In genomic region chr16:66598111-66598510, GRCh38 we compare ENCODE assay signal across 1 cellular context.
TF ChIP-seq lines count a peak whose summit lies in the region.

No MANE protein-coding gene starts in this region.

TF ChIP-seq in K562, 482 proteins besides CTCF, POLR2A, EP300 and RAD21:
- TF ChIP-seq ATF1 (CRISPR knock-in tag; IDR thresholded peaks at IDR 0.05) (no peak), ATF1 (tag; IDR thresholded peaks at IDR 0.05) (peak; percentile 24; the same call in 1 of the 2 replicates), POLR2H (tag; IDR thresholded peaks at IDR 0.05; ENCODE audit: low read depth) (no peak), NEUROD1 (IDR thresholded peaks at IDR 0.05; ENCODE audit: borderline replicate concordance, low read depth, low read length, partially characterized antibody) (no peak), ATF3 (IDR thresholded peaks at IDR 0.05) (peak; percentile 55), ATF3 (CRISPR knock-in tag; conservative IDR thresholded peaks at IDR 0.05) (no peak), ID3 (CRISPR knock-in tag; IDR thresholded peaks at IDR 0.05) (no peak), ID3 (tag; IDR thresholded peaks at IDR 0.05) (no peak), ZBTB17 (CRISPR knock-in tag; IDR thresholded peaks at IDR 0.05) (no peak), PREB (CRISPR knock-in tag; IDR thresholded peaks at IDR 0.05) (no peak), HNRNPUL1 (IDR thresholded peaks at IDR 0.05; ENCODE audit: low read length) (no peak), JUNB (CRISPR knock-in tag; conservative IDR thresholded peaks at IDR 0.05) (no peak), HIVEP1 (CRISPR knock-in tag; IDR thresholded peaks at IDR 0.05) (no peak), ZBTB9 (CRISPR knock-in tag; IDR thresholded peaks at IDR 0.05) (no peak), E2F6 (IDR thresholded peaks at IDR 0.05; ENCODE audit: borderline replicate concordance in 1 of 2, extremely low read depth in 1 of 2, insufficient read depth in 1 of 2, insufficient read length in 1 of 2, low read depth in 1 of 2, low read length in 1 of 2, poor library complexity in 1 of 2, severe bottlenecking in 1 of 2) (no peak), MEIS2 (IDR thresholded peaks at IDR 0.05; ENCODE audit: partially characterized antibody) (peak; percentile 34), JUN (IDR thresholded peaks at IDR 0.05; ENCODE audit: borderline replicate concordance, low read depth, low read length) (0 out of 2 replicates have a peak, but pooled peaks have one; percentile 27), JUN (CRISPR knock-in tag; IDR thresholded peaks at IDR 0.05; ENCODE audit: borderline replicate concordance) (no peak), ZBTB2 (IDR thresholded peaks at IDR 0.05) (no peak), ILF3 (IDR thresholded peaks at IDR 0.05; ENCODE audit: borderline replicate concordance) (no peak), ZNF551 (CRISPR knock-in tag; IDR thresholded peaks at IDR 0.05) (no peak), JUND (IDR thresholded peaks at IDR 0.05; ENCODE audit: borderline replicate concordance, low read depth, low read length) (no peak), JUND (tag; IDR thresholded peaks at IDR 0.05; ENCODE audit: borderline replicate concordance, low read depth, low read length) (no peak), CREBBP (IDR thresholded peaks at IDR 0.05; ENCODE audit: low read depth, low read length) (no peak), THRAP3 (IDR thresholded peaks at IDR 0.05; ENCODE audit: borderline replicate concordance) (no peak), KDM4B (IDR thresholded peaks at IDR 0.05; ENCODE audit: borderline replicate concordance in 2 of 2, low read depth in 1 of 2) (no peak), SAP30 (IDR thresholded peaks at IDR 0.05; ENCODE audit: borderline replicate concordance, insufficient read depth, low read depth, low read length, poor library complexity, severe bottlenecking) (no peak), CREM (IDR thresholded peaks at IDR 0.05; ENCODE audit: low read depth) (peak; percentile 18; the same call in 1 of the 2 replicates), MTA1 (IDR thresholded peaks at IDR 0.05; ENCODE audit: borderline replicate concordance) (no peak), ZBTB5 (IDR thresholded peaks at IDR 0.05) (no peak), FOXK1 (CRISPR knock-in tag; IDR thresholded peaks at IDR 0.05; ENCODE audit: borderline replicate concordance) (no peak), PKNOX1 (IDR thresholded peaks at IDR 0.05) (peak; percentile 50; the same call in 1 of the 2 replicates), SREBF2 (CRISPR knock-in tag; IDR thresholded peaks at IDR 0.05) (no peak), ZFPM2 (CRISPR knock-in tag; IDR thresholded peaks at IDR 0.05) (no peak), PBX2 (CRISPR knock-in tag; IDR thresholded peaks at IDR 0.05; ENCODE audit: low read depth) (no peak), PBX2 (tag; conservative IDR thresholded peaks at IDR 0.05; ENCODE audit: low read depth) (peak; percentile 53), AFF4 (CRISPR knock-in tag; IDR thresholded peaks at IDR 0.05) (no peak)
